ENCODE assay signal across 8 cellular contexts in genomic region chr6:53544050-53544499, GRCh38. TPM values are rescaled to one million over a fixed set of nuclear protein-coding genes. Genes with fewer than 3 reads are reported as not detected.
DNase-seq lines count a peak whose midpoint lies in the region; ATAC-seq, FAIRE-seq and TF ChIP-seq lines count a peak whose summit lies in the region.

No MANE protein-coding gene starts in this region.

- H3K4me3 ChIP-seq in RWPE2 (ENCODE audit: severe bottlenecking) (peak overlapping the region; percentile 62), H1 (ENCODE audit: extremely low read depth in 1 of 4, insufficient read depth in 2 of 4, low read depth in 3 of 4, low read length in 4 of 4) (peak overlapping the region; percentile 57 to 95 (median 80))

- peak overlapping the region; percentile 99 for H3K27ac Mint-ChIP-seq in neural crest cell (ENCODE audit: unreplicated experiment)

- H4K91ac ChIP-seq in H1 (replicated peaks; ENCODE audit: insufficient read length, low read length), result peak overlapping the region; percentile 72

- H4K5ac ChIP-seq in H1 (ENCODE audit: insufficient read length, low read depth, low read length), result peak overlapping the region; percentile 54

- TF ChIP-seq RAD21 in H1 (IDR thresholded peaks at IDR 0.05 in 1 of 2, conservative IDR thresholded peaks at IDR 0.05 in 1 of 2; ENCODE audit: low read depth in 2 of 2, low read length in 2 of 2), result no peak

- peak overlapping the region; percentile 88; the same call in 1 of the 2 replicates for H2BK12ac ChIP-seq in H1 (ENCODE audit: low read depth, low read length)

- peak overlapping the region; percentile 91; the same call in 1 of the 2 replicates for H3K18ac ChIP-seq in H1 (ENCODE audit: extremely low read depth, low read length)

- no peak overlapping the region for H3K14ac ChIP-seq in H1 (ENCODE audit: insufficient read length)

- no peak overlapping the region for H3K23ac ChIP-seq in H1 (ENCODE audit: insufficient read length)

- peak in 2 of 3 experiments; percentile 7 to 14 for DNase-seq in activated CD8-positive, alpha-beta memory T cell treated with anti-CD3 and anti-CD28 coated beads for 48 hours (ENCODE audit: low read depth in 2 of 3, low spot score in 2 of 3)
- no peak for DNase-seq in activated CD8-positive, alpha-beta memory T cell treated with anti-CD3 and anti-CD28 coated beads, Interleukin-2, amount 50 U/mL, for 4 hours
- DNase-seq in RWPE2 (ENCODE audit: low spot score), result no peak
- DNase-seq in H1 (ENCODE audit: low read depth in 1 of 2, low spot score in 2 of 2), result no peak
- DNase-seq in neural crest cell (ENCODE audit: low read depth, low spot score), result no peak
- DNase-seq in activated CD4-positive, alpha-beta T cell treated with anti-CD3 and anti-CD28 coated beads for 4 hours, result no peak

- H2AK5ac ChIP-seq in H1 (ENCODE audit: low read depth, low read length), result no peak overlapping the region

- POLR2A ChIA-PET in H1 (lab: Charles Lee; ENCODE audit: partially characterized antibody), result interaction anchor here (1.0 to 3.7 kb wide), 9 partner anchors 10 to 136 kb away, joined by 3 to 19 read pairs (median 3); partner anchors contain the start of gene KLHL31

- H3K9me3 ChIP-seq in RWPE2 (ENCODE audit: severe bottlenecking) (no peaks in the 10 kb centered on the region), H1 (ENCODE audit: insufficient read depth in 2 of 2, low read depth in 1 of 2, low read length in 1 of 2) (no peaks in the 10 kb centered on the region)

- peak overlapping the region; percentile 99 for H3K4me3 Mint-ChIP-seq in neural crest cell

- H3K27ac ChIP-seq in RWPE2 (ENCODE audit: poor library complexity, severe bottlenecking), result peak overlapping the region; percentile 47
- H3K27ac ChIP-seq in H1 (ENCODE audit: low read depth, low read length), result peak overlapping the region; percentile 83; the same call in 1 of the 2 replicates

- H2BK120ac ChIP-seq in H1 (replicated peaks; ENCODE audit: low read depth, low read length), result no peak overlapping the region

- TF ChIP-seq EP300 in H1 (IDR thresholded peaks at IDR 0.05; ENCODE audit: borderline replicate concordance in 1 of 2, low read depth in 2 of 2, low read length in 2 of 2), result no peak

- ATAC-seq in RWPE2 (ENCODE audit: low read depth) (no peak; the same call in 2 of the 3 replicates), esophagus mucosa (no peak), HG03159 (IDR thresholded peaks at IDR 0.05; ENCODE audit: unreplicated experiment) (no peak)

- H3K4me1 ChIP-seq in RWPE2 (ENCODE audit: insufficient read depth, poor library complexity, severe bottlenecking) (peaks cover 12% of the 10 kb centered on the region), H1 (replicated peaks in 1 of 4; ENCODE audit: control insufficient read depth in 3 of 4, insufficient read depth in 4 of 4, low read length in 3 of 4) (peaks cover 3 to 18% (median 8%) of the 10 kb centered on the region in 4 experiments; a peak in 5 of 7 replicates)

- peak overlapping the region; percentile 91 for H2BK5ac ChIP-seq in H1 (ENCODE audit: low read depth, low read length)

- H3K9me3 Mint-ChIP-seq in neural crest cell, result peaks cover 5% of the 10 kb centered on the region

- H2AFZ ChIP-seq in H1 (ENCODE audit: low read length), result 0 out of 2 replicates have a peak overlapping the region, but pooled peaks have one; percentile 72

- H3K79me2 ChIP-seq in H1 (ENCODE audit: control insufficient read depth in 1 of 2, insufficient read depth in 2 of 2, low read length in 2 of 2), result peaks cover 10 to 41% of the 10 kb centered on the region in 2 experiments

- no peak overlapping the region for H2BK15ac ChIP-seq in H1 (ENCODE audit: low read length)

- FAIRE-seq in H1 (lab: Jason Lieb, UNC), result no peak

- 2% methylated on average over 33 of the region's 33 CpGs; no CpG with 5 or more reads in 1 of the 2 experiments for WGBS in H1 (ENCODE audit: extremely low coverage in 1 of 2, insufficient coverage in 1 of 2, insufficient read length in 1 of 2, insufficient replicate concordance in 2 of 2, low coverage in 1 of 2, low lambda C conversion rate in 2 of 2, missing lambda C conversion rate in 1 of 2), 2 experiments

- H4K20me1 ChIP-seq in H1 (replicated peaks in 1 of 2; ENCODE audit: control insufficient read depth in 1 of 2, insufficient read depth in 2 of 2, low read length in 2 of 2), result no peaks in the 10 kb centered on the region

- peaks cover 21% of the 10 kb centered on the region for H3K27me3 Mint-ChIP-seq in neural crest cell (ENCODE audit: low read depth)

- peak overlapping the region; percentile 71 to 88 for H3K4me2 ChIP-seq in H1 (ENCODE audit: insufficient read depth in 1 of 2, low read depth in 2 of 2, low read length in 2 of 2)

- H3K36me3 ChIP-seq in RWPE2 (ENCODE audit: low read depth) (peaks cover 39% of the 10 kb centered on the region), H1 (ENCODE audit: control insufficient read depth in 2 of 4, insufficient read depth in 4 of 4, low read length in 3 of 4) (no peaks in the 10 kb centered on the region; a peak in 1 of 8 replicates)

- peaks cover 19% of the 10 kb centered on the region for H3K23me2 ChIP-seq in H1 (ENCODE audit: low read depth, low read length)

- no peak overlapping the region for H2BK20ac ChIP-seq in H1 (ENCODE audit: low read length)

- peak overlapping the region; percentile 94 for H4K8ac ChIP-seq in H1 (ENCODE audit: extremely low read depth, insufficient read depth, low read length)

- H3K27me3 ChIP-seq in RWPE2 (ENCODE audit: insufficient read depth, poor library complexity, severe bottlenecking), result no peaks in the 10 kb centered on the region
- peaks cover 0 to 12% (median 8%) of the 10 kb centered on the region in 4 experiments; a peak in 5 of 7 replicates for H3K27me3 ChIP-seq in H1 (replicated peaks in 1 of 4; ENCODE audit: control insufficient read depth in 3 of 4, extremely low read depth in 1 of 4, insufficient read depth in 3 of 4, low read length in 3 of 4)

- peaks cover 40% of the 10 kb centered on the region for H3K4me1 Mint-ChIP-seq in neural crest cell

- H3K4ac ChIP-seq in H1 (replicated peaks; ENCODE audit: insufficient read length, low read depth, low read length), result no peak overlapping the region

- H3K79me1 ChIP-seq in H1 (ENCODE audit: low read depth, low read length), result peaks cover 5% of the 10 kb centered on the region

- peak overlapping the region; percentile 78 to 92 (median 86) for H3K9ac ChIP-seq in H1 (replicated peaks in 1 of 4; ENCODE audit: extremely low read depth in 1 of 4, low read depth in 3 of 4, low read length in 3 of 4)

- H3K56ac ChIP-seq in H1 (replicated peaks; ENCODE audit: insufficient read length, low read depth, low read length), result peak overlapping the region; percentile 20

- H3K36me3 Mint-ChIP-seq in neural crest cell (ENCODE audit: low read depth), result no peaks in the 10 kb centered on the region

- no peak for TF ChIP-seq CTCF in RWPE2 (IDR thresholded peaks at IDR 0.05; ENCODE audit: poor library complexity, severe bottlenecking)
- TF ChIP-seq CTCF in H1 (IDR thresholded peaks at IDR 0.05; ENCODE audit: control extremely low read depth in 1 of 3, insufficient read depth in 1 of 3, low read depth in 1 of 3, low read length in 3 of 3), result no peak
- no peak for TF ChIP-seq CTCF in neural crest cell (conservative IDR thresholded peaks at IDR 0.05)

- no peak for TF ChIP-seq POLR2A in H1 (IDR thresholded peaks at IDR 0.05; ENCODE audit: control extremely low read depth in 1 of 2, low read depth in 2 of 2, low read length in 2 of 2)

- CTCF ChIA-PET in H1 (lab: Charles Lee; ENCODE audit: partially characterized antibody), result interaction anchor here (0.6 to 1.5 kb wide), 9 partner anchors 10 to 332 kb away, joined by 3 to 5 read pairs (median 3); no protein-coding TSS in a partner anchor

TF ChIP-seq in H1, 55 proteins besides CTCF, POLR2A, EP300 and RAD21 (continues in another document):
- no peak for TF ChIP-seq RXRA (IDR thresholded peaks at IDR 0.05; ENCODE audit: insufficient read depth, low read depth, low read length)
- TF ChIP-seq POU5F1 (IDR thresholded peaks at IDR 0.05; ENCODE audit: low read depth, low read length), result no peak
- no peak for TF ChIP-seq CHD1 (IDR thresholded peaks at IDR 0.05; ENCODE audit: low read depth, low read length)
- no peak for TF ChIP-seq SRF (IDR thresholded peaks at IDR 0.05; ENCODE audit: low read depth, low read length)
- TF ChIP-seq TAF1 (IDR thresholded peaks at IDR 0.05; ENCODE audit: low read depth, low read length), result no peak
- TF ChIP-seq PHF8 (conservative IDR thresholded peaks at IDR 0.05; ENCODE audit: low read depth, low read length), result no peak
- TF ChIP-seq SIN3A (conservative IDR thresholded peaks at IDR 0.05 in 1 of 2, IDR thresholded peaks at IDR 0.05 in 1 of 2; ENCODE audit: low read depth in 1 of 2, low read length in 2 of 2), result no peak; a peak in 1 of 4 replicates
- no peak for TF ChIP-seq YY1 (IDR thresholded peaks at IDR 0.05; ENCODE audit: low read depth, low read length)
- no peak for TF ChIP-seq SP2 (IDR thresholded peaks at IDR 0.05; ENCODE audit: low read length)
- no peak for TF ChIP-seq EZH2 (IDR thresholded peaks at IDR 0.05; ENCODE audit: low read depth, low read length, severe bottlenecking)
- TF ChIP-seq TAF7 (optimal IDR thresholded peaks at IDR 0.05; ENCODE audit: borderline replicate concordance, low read depth, low read length), result no peak
- no peak for TF ChIP-seq BACH1 (IDR thresholded peaks at IDR 0.05; ENCODE audit: low read length)
- no peak for TF ChIP-seq CEBPB (IDR thresholded peaks at IDR 0.05; ENCODE audit: low read depth, low read length)
- TF ChIP-seq CTBP2 (IDR thresholded peaks at IDR 0.05; ENCODE audit: borderline replicate concordance, insufficient read depth, insufficient read length, low read length), result no peak
- no peak for TF ChIP-seq EGR1 (IDR thresholded peaks at IDR 0.05; ENCODE audit: borderline replicate concordance, low read depth, low read length)
- no peak for TF ChIP-seq CBX5 (IDR thresholded peaks at IDR 0.05; ENCODE audit: low read depth, low read length)

RNA-seq across cellular contexts. Expression of gene GCLC, which starts 0.8 kb away (rescaled TPM):
- total RNA-seq in H1 (2021; fragmentation: NEBNext Ultra II Directional; extraction: Animal tissue kit (Norgen Biotek cat#: 25700)), result 52.9 and 54.0 TPM in 2 replicates
- 10.8 and 15.8 TPM in 2 replicates for polyA plus RNA-seq in H1 (2011; rRNA removed)
- polyA plus RNA-seq in H1 (2011; cell fraction: cytosol; rRNA removed), result 16.2 TPM
- polyA plus RNA-seq in H1 (2011; cell fraction: nucleus; rRNA removed), result 15.2 TPM
- 33.9 to 55.2 TPM (median 38.2 TPM) in 4 replicates for polyA plus RNA-seq in H1 (2012, experiment 1 of 2)
- polyA plus RNA-seq in H1 (2012, experiment 2 of 2), result 2.8 TPM
- polyA plus RNA-seq in H1 (2013, experiment 1 of 2), result 22.2 TPM
- polyA plus RNA-seq in H1 (2013, experiment 2 of 2), result 23.7 TPM
- polyA minus RNA-seq in H1 (2011; rRNA and poly(A)+ RNA removed), result 41.1 and 43.4 TPM in 2 replicates
- 20.9 TPM for polyA minus RNA-seq in H1 (2011; cell fraction: cytosol; rRNA and poly(A)+ RNA removed)
- polyA minus RNA-seq in H1 (2011; cell fraction: nucleus; rRNA and poly(A)+ RNA removed), result 43.7 TPM
- total RNA-seq in neural crest cell (22.6 and 27.5 TPM in 2 replicates), esophagus mucosa (24.5 TPM)

Comparison
In these comparisons a context has a peak if more than half of its experiments do, and no peak if none do; other contexts are left out.
1. DNase-seq: peak in activated CD8-positive, alpha-beta memory T cell treated with anti-CD3 and anti-CD28 coated beads for 48 hours (2 of 3); none in activated CD8-positive, alpha-beta memory T cell treated with anti-CD3 and anti-CD28 coated beads, Interleukin-2, amount 50 U/mL, for 4 hours (single experiment), RWPE2 (single experiment), H1 (0 of 2), neural crest cell (single experiment) and activated CD4-positive, alpha-beta T cell treated with anti-CD3 and anti-CD28 coated beads for 4 hours (0 of 2).